Comparison of ENCODE assay signal across 22 cellular contexts in genomic region chr7:25922296-25922695, GRCh38.
"Had no signal": no experiment of that assay in that cellular context is flagged by ENCODE, and none has a peak within 500 bp of the region (broad histone marks: within the 10 kb centered on the region; RNA-seq: fewer than 3 reads in every experiment).

No MANE protein-coding gene starts in this region.

- H3K4me3 ChIP-seq: coronary artery, lung, spleen, thoracic aorta, upper lobe of right lung had no signal

- H3K27ac Mint-ChIP-seq: activated B cell treated with CpG ODN at 0.5 μM for 24 hours; activated CD4-positive, alpha-beta memory T cell treated with anti-CD3 and anti-CD28 coated beads for 36 hours; activated CD8-positive, alpha-beta memory T cell treated with anti-CD3 and anti-CD28 coated beads, Interleukin-2, amount 10 ng/mL, durations not matched to agents 7 days and 5 days; activated naive CD4-positive, alpha-beta T cell treated with anti-CD3 and anti-CD28 coated beads, Interleukin-2, amount 10 ng/mL, durations not matched to agents 7 days and 5 days; activated naive CD8-positive, alpha-beta T cell treated with anti-CD3 and anti-CD28 coated beads, Interleukin-2, amount 50 U/mL, for 24 hours; activated T-helper 2 cell treated with anti-CD3 and anti-CD28 coated beads, Interferon-gamma antibody, Interleukin-2, Interleukin-4, amounts not matched to agents 10 μg/mL and 5 μg/mL and 100 μg/mL, durations not matched to agents 14 hours and 24 hours and 36 hours; mesothelial cell of epicardium; nephron; stimulated activated naive B cell treated with anti-CD40 and anti-IgM and Interleukin-4, amounts not matched to agents 10 μg/mL and 1 μg/mL and 100 μg/mL, for 72 hours had no signal

- H3K4me1 Mint-ChIP-seq: activated B cell treated with CpG ODN at 0.5 μM for 24 hours; activated CD8-positive, alpha-beta memory T cell treated with anti-CD3 and anti-CD28 coated beads, Interleukin-2, amount 10 ng/mL, durations not matched to agents 7 days and 5 days; activated naive CD4-positive, alpha-beta T cell treated with anti-CD3 and anti-CD28 coated beads, Interleukin-2, amount 10 ng/mL, durations not matched to agents 7 days and 5 days; activated naive CD8-positive, alpha-beta T cell treated with anti-CD3 and anti-CD28 coated beads, Interleukin-2, amount 50 U/mL, for 24 hours; mesothelial cell of epicardium; nephron had no signal

- H3K36me3 Mint-ChIP-seq: activated naive CD4-positive, alpha-beta T cell treated with anti-CD3 and anti-CD28 coated beads, Interleukin-2, amount 10 ng/mL, durations not matched to agents 7 days and 5 days; mesothelial cell of epicardium had no signal

- H3K4me3 Mint-ChIP-seq: activated B cell treated with CpG ODN at 0.5 μM for 24 hours; activated CD4-positive, alpha-beta memory T cell treated with anti-CD3 and anti-CD28 coated beads for 36 hours; activated CD8-positive, alpha-beta memory T cell treated with anti-CD3 and anti-CD28 coated beads, Interleukin-2, amount 10 ng/mL, durations not matched to agents 7 days and 5 days; activated naive CD4-positive, alpha-beta T cell treated with anti-CD3 and anti-CD28 coated beads, Interleukin-2, amount 10 ng/mL, durations not matched to agents 7 days and 5 days; activated naive CD8-positive, alpha-beta T cell treated with anti-CD3 and anti-CD28 coated beads, Interleukin-2, amount 50 U/mL, for 24 hours; mesothelial cell of epicardium; nephron; stimulated activated naive B cell treated with anti-CD40 and anti-IgM and Interleukin-4, amounts not matched to agents 10 μg/mL and 1 μg/mL and 100 μg/mL, for 72 hours had no signal

- H3K9me3 ChIP-seq: thoracic aorta, upper lobe of right lung had no signal

- H3K27ac ChIP-seq: coronary artery, parathyroid adenoma, spleen, thoracic aorta, upper lobe of right lung had no signal

- H3K9ac ChIP-seq: parathyroid adenoma had no signal

- H3K79me2 ChIP-seq: parathyroid adenoma had no signal

- ATAC-seq: activated CD8-positive, alpha-beta memory T cell treated with anti-CD3 and anti-CD28 coated beads, Interleukin-2, amount 10 ng/mL, durations not matched to agents 7 days and 5 days; activated naive CD8-positive, alpha-beta T cell treated with anti-CD3 and anti-CD28 coated beads, Interleukin-2, amount 50 U/mL, for 24 hours; sciatic nerve; stimulated activated naive B cell treated with anti-CD40 and anti-IgM and Interleukin-4, amounts not matched to agents 10 μg/mL and 1 μg/mL and 100 μg/mL, for 72 hours; upper lobe of right lung had no signal

- H2AFZ ChIP-seq: parathyroid adenoma had no signal

- H3K4me1 ChIP-seq: parathyroid adenoma, spleen, upper lobe of right lung had no signal

- H3K36me3 ChIP-seq: spleen, thoracic aorta, upper lobe of right lung had no signal

- DNase-seq: activated B cell treated with CpG ODN at 0.5 μM for 24 hours; activated CD4-positive, alpha-beta memory T cell treated with anti-CD3 and anti-CD28 coated beads for 36 hours; activated CD4-positive, alpha-beta T cell treated with anti-CD3 and anti-CD28 coated beads for 4 hours; activated CD8-positive, alpha-beta memory T cell treated with anti-CD3 and anti-CD28 coated beads, Interleukin-2, amount 10 ng/mL, durations not matched to agents 7 days and 5 days; activated naive CD4-positive, alpha-beta T cell treated with anti-CD3 and anti-CD28 coated beads, Interleukin-2, amount 10 ng/mL, durations not matched to agents 7 days and 5 days; activated naive CD8-positive, alpha-beta T cell treated with anti-CD3 and anti-CD28 coated beads, Interleukin-2, amount 50 U/mL, for 24 hours; activated T-cell treated with anti-CD3 and anti-CD28 coated beads, Interleukin-2, amount 50 U/mL, for 1 hour; aorta; effector CD4-positive, alpha-beta T cell; hippocampal formation; spleen; stimulated activated CD4-positive, alpha-beta T cell treated with anti-CD3 and anti-CD28 coated beads, Interleukin-4, amount 100 ng/mL, for 4 hours; stimulated activated naive B cell treated with anti-CD40 and anti-IgM and Interleukin-4, amounts not matched to agents 10 μg/mL and 1 μg/mL and 100 μg/mL, for 72 hours; upper lobe of right lung had no signal

- H3K27me3 ChIP-seq: upper lobe of right lung had no signal
